Comparison of ENCODE assay signal across 8 cellular contexts in genomic region chr3:48435774-48436476, GRCh38. TPM values are rescaled to one million over a fixed set of nuclear protein-coding genes. Genes with fewer than 3 reads are reported as not detected.
A peak's percentile ranks its signal among the peaks of the same experiment; 100 is the strongest.
DNase-seq lines count a peak whose midpoint lies in the region; ATAC-seq, FAIRE-seq and TF ChIP-seq lines count a peak whose summit lies in the region.

No MANE protein-coding gene starts in this region.

- no peaks in the 10 kb centered on the region for H3K9me3 Mint-ChIP-seq in chondrocyte (ENCODE audit: low read depth)

- peaks cover 3% of the 10 kb centered on the region for H3K36me3 Mint-ChIP-seq in chondrocyte (ENCODE audit: low read depth)

- no peaks in the 10 kb centered on the region for H3K27me3 ChIP-seq in layer of hippocampus (ENCODE audit: control insufficient read depth, insufficient read depth, low read length)

- ATAC-seq in GM19452 (IDR thresholded peaks at IDR 0.05; ENCODE audit: unreplicated experiment), result no peak

- DNase-seq in AG08395 (ENCODE audit: low spot score), result peak; percentile 86
- peak; percentile 73 for DNase-seq in GM19239 (ENCODE audit: insufficient read length, low spot score)
- peak; percentile 60 for DNase-seq in NCI-H345 treated with DMSO at 0.1 percent for 48 hours (lab: John Stamatoyannopoulos, UW; ENCODE audit: unreplicated experiment)
- peak; percentile 79 for DNase-seq in activated CD4-positive, alpha-beta T cell treated with anti-CD3 and anti-CD28 coated beads for 1 hour
- DNase-seq in chondrocyte (ENCODE audit: low spot score), result no peak
- peak; percentile 83 for DNase-seq in stimulated activated CD4-positive, alpha-beta T cell treated with anti-CD3 and anti-CD28 coated beads, Interleukin-1b, Interleukin-23, amount 100 ng/mL, for 48 hours

- H3K4me3 Mint-ChIP-seq in chondrocyte (ENCODE audit: unreplicated experiment), result no peak overlapping the region

- no peak overlapping the region for H3K27ac Mint-ChIP-seq in chondrocyte (ENCODE audit: unreplicated experiment)

- peak overlapping the region; percentile 22 for H3K27ac ChIP-seq in layer of hippocampus (ENCODE audit: low read depth, low read length)

- peaks cover 56% of the 10 kb centered on the region for H3K4me1 Mint-ChIP-seq in chondrocyte (ENCODE audit: low read depth)

- FAIRE-seq in GM19239 (lab: Jason Lieb, UNC), result peak; percentile 95

- TF ChIP-seq CTCF in chondrocyte (IDR thresholded peaks at IDR 0.05), result peak; percentile 100

- H3K27me3 Mint-ChIP-seq in chondrocyte (ENCODE audit: low read depth), result no peaks in the 10 kb centered on the region

RNA-seq across cellular contexts. Expression of gene CCDC51, which starts 4.0 kb away (rescaled TPM):
- total RNA-seq in chondrocyte, result 13.3 to 25.8 TPM (median 23.9 TPM) in 3 replicates

RNA-seq across cellular contexts. Expression of gene TMA7, which starts 4.1 kb away (rescaled TPM):
- 184 to 243 TPM (median 184 TPM) in 3 replicates for total RNA-seq in chondrocyte

RNA-seq across cellular contexts. Expression of gene PLXNB1, which starts 6.0 kb away (rescaled TPM):
- total RNA-seq in chondrocyte, result 63.2 to 115 TPM (median 108 TPM) in 3 replicates

RNA-seq across cellular contexts. Expression of gene ATRIP, which starts 10.6 kb away (rescaled TPM):
- total RNA-seq in chondrocyte, result 8.7 to 10.7 TPM (median 8.8 TPM) in 3 replicates
